12 cellular contexts compared by ENCODE assay signal in genomic region chr11:118888398-118888797, GRCh38. TPM values are rescaled to one million over a fixed set of nuclear protein-coding genes. Genes with fewer than 3 reads are reported as not detected.
A peak's percentile ranks its signal among the peaks of the same experiment; 100 is the strongest.
DNase-seq lines count a peak whose midpoint lies in the region; ATAC-seq and TF ChIP-seq lines count a peak whose summit lies in the region.
"Had no signal": no experiment of that assay in that cellular context is flagged by ENCODE, and none has a peak within 500 bp of the region (broad histone marks: within the 10 kb centered on the region; RNA-seq: fewer than 3 reads in every experiment).

No MANE protein-coding gene starts in this region.

- intact Hi-C loops in CD14-positive monocyte (cut with micrococcal nuclease), result no loop called here

- H3F3A ChIP-seq in GM23338 (replicated peaks; ENCODE audit: low read depth) (0 out of 2 replicates have a peak, but pooled peaks cover 3% of the 10 kb centered on the region), smooth muscle cell (ENCODE audit: low read depth) (no peaks in the 10 kb centered on the region)

- H2AFZ ChIP-seq in GM23338 (no peak overlapping the region), smooth muscle cell (ENCODE audit: low read depth) (no peak overlapping the region)

- no peaks in the 10 kb centered on the region for H3K79me2 ChIP-seq in GM23338 (replicated peaks; ENCODE audit: insufficient read depth)
- no peaks in the 10 kb centered on the region for H3K79me2 ChIP-seq in smooth muscle cell (ENCODE audit: low read depth)

- no peaks in the 10 kb centered on the region; the same call in 2 of the 3 replicates for H3K9me3 Mint-ChIP-seq in GM23338
- peaks cover 0 to 2% (median 0%) of the 10 kb centered on the region in 7 donors for H3K9me3 Mint-ChIP-seq in CD14-positive monocyte

- no peak for TF ChIP-seq CTCF in GM23338 (conservative IDR thresholded peaks at IDR 0.05; ENCODE audit: low read depth in 2 of 2)
- TF ChIP-seq CTCF in smooth muscle cell (IDR thresholded peaks at IDR 0.05; ENCODE audit: borderline replicate concordance, insufficient read depth, poor library complexity, severe bottlenecking), result no peak
- no peak for TF ChIP-seq CTCF in CD14-positive monocyte (IDR thresholded peaks at IDR 0.05)

- H3K9me2 ChIP-seq in GM23338 (ENCODE audit: insufficient read depth), result no peaks in the 10 kb centered on the region

- WGBS in smooth muscle cell (ENCODE audit: low lambda C conversion rate), result 68% methylated on average over 5 of the region's 5 CpGs

- H3K9me3 ChIP-seq in T-helper 17 cell (ENCODE audit: control insufficient read depth, low read length, poor library complexity, severe bottlenecking) (no peaks in the 10 kb centered on the region), smooth muscle cell (replicated peaks; ENCODE audit: low read depth) (no peaks in the 10 kb centered on the region)
- H3K9me3 ChIP-seq: HAP-1 had no signal

- peaks cover 29% of the 10 kb centered on the region for H3K4me1 Mint-ChIP-seq in GM23338
- peaks cover 59% of the 10 kb centered on the region for H3K4me1 Mint-ChIP-seq in T-helper 17 cell
- peaks cover 36% of the 10 kb centered on the region for H3K4me1 Mint-ChIP-seq in CD14-positive monocyte

- H3K27ac Mint-ChIP-seq in GM23338 (no peak overlapping the region), T-helper 17 cell (peak overlapping the region; percentile 91), CD14-positive monocyte (peak overlapping the region in 2 of 7 donors; percentile 6 to 26)

- H3K4me3 ChIP-seq in GM23338, result no peak overlapping the region
- no peak overlapping the region for H3K4me3 ChIP-seq in smooth muscle cell
- H3K4me3 ChIP-seq: HAP-1 had no signal

- H3K27me3 ChIP-seq in GM23338 (ENCODE audit: insufficient read depth) (no peaks in the 10 kb centered on the region), smooth muscle cell (ENCODE audit: low read depth) (no peaks in the 10 kb centered on the region)

- H3K27ac ChIP-seq in GM23338 (ENCODE audit: low read depth), result no peak overlapping the region
- peak overlapping the region; percentile 93 for H3K27ac ChIP-seq in smooth muscle cell (ENCODE audit: low read depth)

- H3K4me2 ChIP-seq in GM23338 (no peak overlapping the region; the same call in 1 of the 2 replicates), smooth muscle cell (peak overlapping the region; percentile 79)

- H3K4me3 Mint-ChIP-seq in GM23338 (peak overlapping the region; percentile 34; the same call in 1 of the 3 replicates), T-helper 17 cell (peak overlapping the region; percentile 78), CD14-positive monocyte (peak overlapping the region in 1 of 2 donors; percentile 37)

- H3K36me3 Mint-ChIP-seq in GM23338 (ENCODE audit: low read depth) (no peaks in the 10 kb centered on the region), T-helper 17 cell (ENCODE audit: low read depth) (no peaks in the 10 kb centered on the region), CD14-positive monocyte (peaks cover 0 to 2% of the 10 kb centered on the region in 2 donors)

- H3K4me1 ChIP-seq in GM23338 (ENCODE audit: insufficient read depth) (peaks cover 6% of the 10 kb centered on the region), smooth muscle cell (ENCODE audit: low read depth) (peaks cover 12% of the 10 kb centered on the region)
- H3K4me1 ChIP-seq: HAP-1 had no signal

- ATAC-seq in GM23338 (no peak), T-helper 17 cell (no peak), GM21717 (IDR thresholded peaks at IDR 0.05; ENCODE audit: unreplicated experiment) (no peak)
- ATAC-seq: stimulated activated naive CD8-positive, alpha-beta T cell treated with anti-CD3 and anti-CD28 coated beads, Interleukin-15, Interleukin-2, amounts not matched to agents 100 U/mL and 50 U/mL, for 24 hours had no signal

- no peaks in the 10 kb centered on the region for H3K36me3 ChIP-seq in GM23338 (ENCODE audit: insufficient read depth)
- no peaks in the 10 kb centered on the region for H3K36me3 ChIP-seq in smooth muscle cell (ENCODE audit: low read depth)
- H3K36me3 ChIP-seq: HAP-1 had no signal

- peaks cover 32% of the 10 kb centered on the region for H3K27me3 Mint-ChIP-seq in GM23338 (ENCODE audit: insufficient read depth, low read depth, poor library complexity)
- no peaks in the 10 kb centered on the region for H3K27me3 Mint-ChIP-seq in T-helper 17 cell
- H3K27me3 Mint-ChIP-seq in CD14-positive monocyte (ENCODE audit: low read depth in 3 of 3), result peaks cover 7 to 17% (median 14%) of the 10 kb centered on the region in 3 donors

- H4K20me1 ChIP-seq in GM23338 (replicated peaks; ENCODE audit: insufficient read depth) (no peaks in the 10 kb centered on the region), smooth muscle cell (ENCODE audit: low read depth) (no peaks in the 10 kb centered on the region)

- DNase-seq in GM23338 (ENCODE audit: low spot score), result no peak
- DNase-seq in T-helper 17 cell, result no peak
- peak; percentile 62 for DNase-seq in kidney tubule cell (ENCODE audit: low spot score)
- no peak for DNase-seq in smooth muscle cell (lab: John Stamatoyannopoulos, UW; ENCODE audit: unreplicated experiment)
- DNase-seq in cerebellar nuclear complex (lab: John Stamatoyannopoulos, UW), result no peak
- no peak for DNase-seq in CD14-positive monocyte (ENCODE audit: low spot score)
- DNase-seq: activated CD4-positive, CD25-positive, alpha-beta regulatory T cell treated with anti-CD3 and anti-CD28 coated beads, Interleukin-2, amount 50 U/mL, for 72 hours; activated gamma-delta T cell treated with Interleukin-2 at 50 U/mL for 16 hours; NCI-H1436 treated with DMSO at 0.1 percent for 48 hours; stimulated activated naive CD8-positive, alpha-beta T cell treated with anti-CD3 and anti-CD28 coated beads, Interleukin-15, Interleukin-2, amounts not matched to agents 100 U/mL and 50 U/mL, for 24 hours had no signal

- H3K9ac ChIP-seq in smooth muscle cell (ENCODE audit: low read depth), result peak overlapping the region; percentile 75

TF ChIP-seq in GM23338, 12 proteins besides CTCF, POLR2A, EP300 and RAD21 (continues in another document):
- TF ChIP-seq POLR2AphosphoS5 (IDR thresholded peaks at IDR 0.05; ENCODE audit: low read depth) (no peak), ZNF114 (CRISPR knock-in tag; IDR thresholded peaks at IDR 0.05) (no peak), NANOG (IDR thresholded peaks at IDR 0.05; ENCODE audit: borderline replicate concordance) (no peak), JUNB (IDR thresholded peaks at IDR 0.05; ENCODE audit: unreplicated experiment) (no peak), ETS1 (IDR thresholded peaks at IDR 0.05) (no peak)

RNA-seq across cellular contexts. Expression of gene CXCR5, which starts 4.7 kb away (rescaled TPM):
- not detected in 2 replicates for total RNA-seq in GM23338 (2014; rRNA removed; shearing (Covaris generic))
- polyA plus RNA-seq in GM23338 (2016; fragmentation: Nextera tagmentation; extraction: Ambion mirVana) (0.18 and 0.96 TPM in 2 replicates), smooth muscle cell (1.6 TPM in 1 of 2 replicates, not detected in the other), CD14-positive monocyte (under 1 TPM; 0.08 to 0.09 TPM)
- total RNA-seq in T-helper 17 cell (10 to 100 TPM; 11.1 to 15.0 TPM), smooth muscle cell (not detected in 2 replicates)

RNA-seq across cellular contexts. Expression of gene BCL9L, which starts 37.3 kb away (rescaled TPM):
- total RNA-seq in GM23338 (2014; rRNA removed; shearing (Covaris generic)), result 24.1 and 35.1 TPM in 2 replicates
- polyA plus RNA-seq in GM23338 (2016; fragmentation: Nextera tagmentation; extraction: Ambion mirVana), result 15.9 and 23.6 TPM in 2 replicates
- total RNA-seq in T-helper 17 cell, result 100 to 1,000 TPM; 186 to 204 TPM
- total RNA-seq in smooth muscle cell, result 10.5 and 10.8 TPM in 2 replicates
- polyA plus RNA-seq in smooth muscle cell, result 11.4 and 19.0 TPM in 2 replicates
- polyA plus RNA-seq in CD14-positive monocyte, result 1 to 10 TPM in 1 of 2 donors, under 1 TPM in 1; 0.11 to 1.8 TPM

Comparison
In these comparisons a context has a peak if more than half of its experiments do, and no peak if none do; other contexts are left out.
1. RNA of gene CXCR5, which starts 4.7 kb away (total RNA-seq): 11.1 to 15.0 TPM in T-helper 17 cell; not detected in GM23338 and not detected in smooth muscle cell; every median in the first group is over 10 times any median in the second.